In the genomic region with DNA sequence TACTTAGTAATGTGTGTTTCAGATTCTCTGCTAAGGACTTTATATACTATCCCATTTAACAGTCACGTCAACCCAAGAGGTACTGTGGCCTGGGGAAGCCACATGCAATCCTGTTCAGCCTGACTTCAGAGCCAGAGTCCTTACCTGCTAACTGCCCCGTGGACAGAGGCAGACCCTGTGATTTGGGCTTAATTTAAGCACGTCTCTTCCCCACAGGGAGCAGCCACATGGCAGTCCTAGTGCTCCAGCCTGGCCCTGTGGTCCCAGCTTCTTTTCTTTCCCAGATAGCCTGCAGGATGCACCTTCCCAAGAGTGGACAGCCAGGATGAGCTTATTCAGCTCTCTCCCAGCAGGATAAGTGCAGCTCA, we compare ENCODE assay signal across 22 cellular contexts.
"Had no signal": no experiment of that assay in that cellular context is flagged by ENCODE, and none has a peak within 500 bp of the region (broad histone marks: within the 10 kb centered on the region; RNA-seq: fewer than 3 reads in every experiment).

No MANE protein-coding gene starts in this region.

- H3K27me3 ChIP-seq: esophagus squamous epithelium, heart left ventricle, pancreas, transverse colon had no signal

- H3K4me3 ChIP-seq: esophagus squamous epithelium, heart left ventricle, lower lobe of right lung, pancreas, skin epidermis, transverse colon had no signal

- H3K27me3 Mint-ChIP-seq: stimulated activated naive B cell treated with anti-CD40 and anti-IgM and Interleukin-4, amounts not matched to agents 10 μg/mL and 1 μg/mL and 100 μg/mL, for 72 hours had no signal

- H3K4me1 Mint-ChIP-seq: activated T-helper 17 cell treated with anti-CD3 and anti-CD28 coated beads, Interleukin-2, amount 50 U/mL, for 72 hours had no signal

- H3K4me3 Mint-ChIP-seq: activated naive CD8-positive, alpha-beta T cell treated with anti-CD3 and anti-CD28 coated beads, Interleukin-2, amount 50 U/mL, for 24 hours; activated T-helper 17 cell treated with anti-CD3 and anti-CD28 coated beads, Interleukin-2, amount 50 U/mL, for 72 hours; mesothelial cell of epicardium; stimulated activated naive B cell treated with anti-CD40 and anti-IgM and Interleukin-4, amounts not matched to agents 10 μg/mL and 1 μg/mL and 100 μg/mL, for 72 hours had no signal

- H3K4me1 ChIP-seq: esophagus squamous epithelium, pancreas, transverse colon had no signal

- H3K27ac ChIP-seq: heart left ventricle, lower lobe of right lung, skin epidermis had no signal

- ATAC-seq: activated naive CD8-positive, alpha-beta T cell treated with anti-CD3 and anti-CD28 coated beads, Interleukin-2, amount 50 U/mL, for 24 hours; activated T-helper 17 cell treated with anti-CD3 and anti-CD28 coated beads, Interleukin-2, amount 50 U/mL, for 72 hours; stimulated activated naive B cell treated with anti-CD40 and anti-IgM and Interleukin-4, amounts not matched to agents 10 μg/mL and 1 μg/mL and 100 μg/mL, for 72 hours had no signal

- H3K36me3 ChIP-seq: esophagus squamous epithelium, heart left ventricle, lower lobe of right lung, pancreas, transverse colon had no signal

- DNase-seq: activated CD4-positive, alpha-beta T cell treated with anti-CD3 and anti-CD28 coated beads for 1 hour; activated CD4-positive, alpha-beta T cell treated with anti-CD3 and anti-CD28 coated beads, Interleukin-2, amount 50 U/mL, for 4 hours; activated naive CD4-positive, alpha-beta T cell treated with Interleukin-2 at 50 U/mL for 16 hours; activated naive CD8-positive, alpha-beta T cell treated with anti-CD3 and anti-CD28 coated beads, Interleukin-2, amount 50 U/mL, for 24 hours; central memory CD4-positive, alpha-beta T cell; cortex of kidney; effector CD4-positive, alpha-beta T cell; esophagus squamous epithelium; foreskin melanocyte; heart left ventricle; lower lobe of right lung; retina; stimulated activated CD4-positive, alpha-beta T cell treated with anti-CD3 and anti-CD28 coated beads, Interleukin-15, amount 100 ng/mL, for 24 hours; stimulated activated CD4-positive, alpha-beta T cell treated with anti-CD3 and anti-CD28 coated beads, Interleukin-4, amount 100 ng/mL, for 1 hour; stimulated activated naive B cell treated with anti-CD40 and anti-IgM and Interleukin-4, amounts not matched to agents 10 μg/mL and 1 μg/mL and 100 μg/mL, for 72 hours; T-helper 1 cell; T1000; transverse colon had no signal

- H3K36me3 Mint-ChIP-seq: mesothelial cell of epicardium; stimulated activated naive B cell treated with anti-CD40 and anti-IgM and Interleukin-4, amounts not matched to agents 10 μg/mL and 1 μg/mL and 100 μg/mL, for 72 hours had no signal

- H3K9me3 Mint-ChIP-seq: activated naive CD8-positive, alpha-beta T cell treated with anti-CD3 and anti-CD28 coated beads, Interleukin-2, amount 50 U/mL, for 24 hours; activated T-helper 17 cell treated with anti-CD3 and anti-CD28 coated beads, Interleukin-2, amount 50 U/mL, for 72 hours; mesothelial cell of epicardium; stimulated activated naive B cell treated with anti-CD40 and anti-IgM and Interleukin-4, amounts not matched to agents 10 μg/mL and 1 μg/mL and 100 μg/mL, for 72 hours had no signal

- H3K9me3 ChIP-seq: esophagus squamous epithelium, heart left ventricle, lower lobe of right lung, pancreas, transverse colon had no signal

- H3K27ac Mint-ChIP-seq: activated naive CD8-positive, alpha-beta T cell treated with anti-CD3 and anti-CD28 coated beads, Interleukin-2, amount 50 U/mL, for 24 hours; activated T-helper 17 cell treated with anti-CD3 and anti-CD28 coated beads, Interleukin-2, amount 50 U/mL, for 72 hours; mesothelial cell of epicardium; stimulated activated naive B cell treated with anti-CD40 and anti-IgM and Interleukin-4, amounts not matched to agents 10 μg/mL and 1 μg/mL and 100 μg/mL, for 72 hours had no signal
